24 cellular contexts compared by ENCODE assay signal in the genomic region with DNA sequence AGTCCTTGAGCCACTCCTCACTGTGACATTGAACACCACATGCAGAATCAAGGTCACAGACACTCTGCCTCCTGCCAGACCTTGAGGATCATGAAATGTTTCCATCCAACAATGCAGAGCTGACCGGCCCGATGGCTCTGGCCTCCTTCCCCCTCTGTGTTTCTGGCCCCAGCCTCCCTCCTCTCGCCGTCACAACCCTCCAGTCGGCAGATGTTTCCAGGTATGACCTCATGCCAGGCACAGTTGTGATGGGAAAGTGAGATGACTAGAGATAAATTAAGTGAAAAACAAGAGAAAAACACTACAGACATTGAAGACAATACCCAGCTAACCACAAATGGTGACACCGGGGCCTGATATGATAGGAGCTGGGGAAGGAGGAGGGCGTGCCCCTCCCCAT. TPM values are rescaled to one million over a fixed set of nuclear protein-coding genes. Genes with fewer than 3 reads are reported as not detected.
"Had no signal": no experiment of that assay in that cellular context is flagged by ENCODE, and none has a peak within 500 bp of the region (broad histone marks: within the 10 kb centered on the region; RNA-seq: fewer than 3 reads in every experiment).

No MANE protein-coding gene starts in this region.

- H3K27ac Mint-ChIP-seq: activated CD4-positive, alpha-beta memory T cell treated with anti-CD3 and anti-CD28 coated beads, Interleukin-2, amount 10 ng/mL, durations not matched to agents 7 days and 5 days; activated CD4-positive, alpha-beta T cell treated with anti-CD3 and anti-CD28 coated beads for 36 hours; activated naive CD4-positive, alpha-beta T cell treated with anti-CD3 and anti-CD28 coated beads, Interleukin-2, amount 10 ng/mL, durations not matched to agents 7 days and 5 days; activated T-cell treated with anti-CD3 and anti-CD28 coated beads, Interleukin-2, amount 50 U/mL, for 72 hours; activated T-helper 2 cell treated with anti-CD3 and anti-CD28 coated beads, Interferon-gamma antibody, Interleukin-2, Interleukin-4, amounts not matched to agents 10 μg/mL and 5 μg/mL and 100 μg/mL, durations not matched to agents 14 hours and 24 hours and 36 hours had no signal

- ATAC-seq: activated CD4-positive, alpha-beta T cell treated with anti-CD3 and anti-CD28 coated beads for 36 hours; activated T-cell treated with anti-CD3 and anti-CD28 coated beads, Interleukin-2, amount 50 U/mL, for 72 hours had no signal

- H3K4me3 Mint-ChIP-seq: activated CD4-positive, alpha-beta memory T cell treated with anti-CD3 and anti-CD28 coated beads, Interleukin-2, amount 10 ng/mL, durations not matched to agents 7 days and 5 days; activated CD4-positive, alpha-beta T cell treated with anti-CD3 and anti-CD28 coated beads for 36 hours; activated naive CD4-positive, alpha-beta T cell treated with anti-CD3 and anti-CD28 coated beads, Interleukin-2, amount 10 ng/mL, durations not matched to agents 7 days and 5 days; activated T-cell treated with anti-CD3 and anti-CD28 coated beads, Interleukin-2, amount 50 U/mL, for 72 hours had no signal

- H3K9ac ChIP-seq: KMS-11 had no signal

- H3K36me3 ChIP-seq: breast epithelium, colonic mucosa had no signal

- H3K9me3 Mint-ChIP-seq: activated CD4-positive, alpha-beta memory T cell treated with anti-CD3 and anti-CD28 coated beads, Interleukin-2, amount 10 ng/mL, durations not matched to agents 7 days and 5 days; activated naive CD4-positive, alpha-beta T cell treated with anti-CD3 and anti-CD28 coated beads, Interleukin-2, amount 10 ng/mL, durations not matched to agents 7 days and 5 days; activated T-cell treated with anti-CD3 and anti-CD28 coated beads, Interleukin-2, amount 50 U/mL, for 72 hours; activated T-helper 2 cell treated with anti-CD3 and anti-CD28 coated beads, Interferon-gamma antibody, Interleukin-2, Interleukin-4, amounts not matched to agents 10 μg/mL and 5 μg/mL and 100 μg/mL, durations not matched to agents 14 hours and 24 hours and 36 hours had no signal

- H3K36me3 Mint-ChIP-seq: activated naive CD4-positive, alpha-beta T cell treated with anti-CD3 and anti-CD28 coated beads, Interleukin-2, amount 10 ng/mL, durations not matched to agents 7 days and 5 days had no signal

- H3K4me1 ChIP-seq: breast epithelium, colonic mucosa had no signal

- DNase-seq: activated CD4-positive, alpha-beta memory T cell treated with anti-CD3 and anti-CD28 coated beads, Interleukin-2, amount 10 ng/mL, durations not matched to agents 7 days and 5 days; activated CD4-positive, alpha-beta T cell treated with anti-CD3 and anti-CD28 coated beads for 36 hours; activated CD4-positive, alpha-beta T cell treated with anti-CD3 and anti-CD28 coated beads, Interleukin-2, amount 50 U/mL, for 1 hour; activated gamma-delta T cell treated with Interleukin-2 at 50 U/mL for 16 hours; activated naive CD4-positive, alpha-beta T cell treated with anti-CD3 and anti-CD28 coated beads, Interleukin-2, amount 10 ng/mL, durations not matched to agents 7 days and 5 days; activated T-cell treated with anti-CD3 and anti-CD28 coated beads, Interleukin-2, amount 50 U/mL, for 72 hours; aorta; caudate nucleus; colonic mucosa; NCI-H1092; NCI-H1417; NCI-H1930; NCI-H2171; NCI-H345; NCI-H510A; NCI-H526 treated with DMSO at 0.1 percent for 48 hours; NK-92 treated with Interleukin-12 subunit alpha and Interleukin-12 subunit beta, amount 100 ng/mL, for 24 hours; SHP77 treated with DMSO at 0.1 percent for 48 hours; T-helper 1 cell; WERI-Rb-1 had no signal

- H3K9me3 ChIP-seq: breast epithelium, colonic mucosa had no signal

- H3K27ac ChIP-seq: breast epithelium, colonic mucosa, KMS-11, WERI-Rb-1 had no signal

- H3K4me3 ChIP-seq: breast epithelium, colonic mucosa had no signal

- H3K4me1 Mint-ChIP-seq: activated CD4-positive, alpha-beta T cell treated with anti-CD3 and anti-CD28 coated beads for 36 hours; activated naive CD4-positive, alpha-beta T cell treated with anti-CD3 and anti-CD28 coated beads, Interleukin-2, amount 10 ng/mL, durations not matched to agents 7 days and 5 days had no signal

- H3K4me2 ChIP-seq: KMS-11 had no signal

RNA-seq across cellular contexts. Expression of gene NTNG2, which starts 9.8 kb away (rescaled TPM):
- total RNA-seq: MCF 10A had no signal
